Comparison of ENCODE assay signal across 1 cellular context in genomic region chr2:234979204-234980167, GRCh38.
TF ChIP-seq lines count a peak whose summit lies in the region.

No MANE protein-coding gene starts in this region.

TF ChIP-seq in HepG2, 621 proteins besides CTCF, POLR2A, EP300 and RAD21 (continued from another document and continues in another):
- no peak for TF ChIP-seq ZNF407 (CRISPR knock-in tag; IDR thresholded peaks at IDR 0.05; ENCODE audit: not compliant biosample characterization)
- 0 out of 2 replicates have a peak, but pooled peaks have one; percentile 18 for TF ChIP-seq POLR2AphosphoS5 (IDR thresholded peaks at IDR 0.05; ENCODE audit: low read depth, low read length)
- TF ChIP-seq PRDM15 (CRISPR knock-in tag; IDR thresholded peaks at IDR 0.05) = peak; percentile 74
- TF ChIP-seq MIER3 (CRISPR knock-in tag; IDR thresholded peaks at IDR 0.05; ENCODE audit: borderline replicate concordance) = 0 out of 2 replicates have a peak, but pooled peaks have one; percentile 3
- TF ChIP-seq ZNF691 (CRISPR knock-in tag; IDR thresholded peaks at IDR 0.05; ENCODE audit: borderline replicate concordance, low read depth) = 0 out of 2 replicates have a peak, but pooled peaks have one; percentile 30
- TF ChIP-seq CBX5 (CRISPR knock-in tag; IDR thresholded peaks at IDR 0.05; ENCODE audit: borderline replicate concordance) = 0 out of 2 replicates have a peak, but pooled peaks have one; percentile 15
- no peak for TF ChIP-seq FOXP1 (IDR thresholded peaks at IDR 0.05)
- TF ChIP-seq FOXP1 (CRISPR knock-in tag; IDR thresholded peaks at IDR 0.05) = peak; percentile 26; the same call in 1 of the 2 replicates
- 0 out of 2 replicates have a peak, but pooled peaks have one; percentile 17 for TF ChIP-seq SAFB2 (CRISPR knock-in tag; IDR thresholded peaks at IDR 0.05; ENCODE audit: borderline replicate concordance, low read depth)
- peak; percentile 14; the same call in 1 of the 2 replicates for TF ChIP-seq ZBTB7B (CRISPR knock-in tag; IDR thresholded peaks at IDR 0.05)
- TF ChIP-seq ZNF556 (CRISPR knock-in tag; IDR thresholded peaks at IDR 0.05; ENCODE audit: borderline replicate concordance) = peak; percentile 58; the same call in 1 of the 2 replicates
- peak; percentile 10; the same call in 1 of the 2 replicates for TF ChIP-seq PAXIP1 (CRISPR knock-in tag; conservative IDR thresholded peaks at IDR 0.05)
- TF ChIP-seq ASH2L (IDR thresholded peaks at IDR 0.05; ENCODE audit: insufficient read length, low read depth, low read length) = peak; percentile 77
- no peak for TF ChIP-seq KMT2B (CRISPR knock-in tag; IDR thresholded peaks at IDR 0.05)
- TF ChIP-seq NR2C2 (CRISPR knock-in tag; IDR thresholded peaks at IDR 0.05; ENCODE audit: borderline replicate concordance) = 0 out of 2 replicates have a peak, but pooled peaks have one; percentile 8
- TF ChIP-seq ZBTB3 (CRISPR knock-in tag; IDR thresholded peaks at IDR 0.05; ENCODE audit: borderline replicate concordance, low read depth) = peak; percentile 61; the same call in 1 of the 2 replicates
- TF ChIP-seq ZKSCAN8 (CRISPR knock-in tag; IDR thresholded peaks at IDR 0.05; ENCODE audit: borderline replicate concordance) = 0 out of 2 replicates have a peak, but pooled peaks have one; percentile 47
- peak; percentile 75; the same call in 1 of the 2 replicates for TF ChIP-seq SOX5 (CRISPR knock-in tag; IDR thresholded peaks at IDR 0.05; ENCODE audit: borderline replicate concordance)
- TF ChIP-seq TBX2 (CRISPR knock-in tag; IDR thresholded peaks at IDR 0.05; ENCODE audit: borderline replicate concordance) = peak; percentile 68; the same call in 1 of the 2 replicates
- TF ChIP-seq ZSCAN29 (CRISPR knock-in tag; conservative IDR thresholded peaks at IDR 0.05) = 0 out of 2 replicates have a peak, but pooled peaks have one; percentile 55
- peak; percentile 78; the same call in 1 of the 2 replicates for TF ChIP-seq ZNF512 (CRISPR knock-in tag; IDR thresholded peaks at IDR 0.05)
- TF ChIP-seq FOXP4 (CRISPR knock-in tag; IDR thresholded peaks at IDR 0.05) = peak; percentile 71
- TF ChIP-seq ZSCAN25 (CRISPR knock-in tag; IDR thresholded peaks at IDR 0.05) = peak; percentile 81
- peak; percentile 48; the same call in 1 of the 2 replicates for TF ChIP-seq SP5 (CRISPR knock-in tag; IDR thresholded peaks at IDR 0.05; ENCODE audit: borderline replicate concordance, low read depth)
- peak; percentile 6; the same call in 1 of the 2 replicates for TF ChIP-seq HNF4A (CRISPR knock-in tag; IDR thresholded peaks at IDR 0.05)
- 0 out of 2 replicates have a peak, but pooled peaks have one; percentile 43 for TF ChIP-seq ZGPAT (CRISPR knock-in tag; IDR thresholded peaks at IDR 0.05)
- TF ChIP-seq RBAK (CRISPR knock-in tag; IDR thresholded peaks at IDR 0.05) = peak; percentile 100
- TF ChIP-seq ZNF12 (CRISPR knock-in tag; IDR thresholded peaks at IDR 0.05) = peak; percentile 13; the same call in 1 of the 2 replicates
- TF ChIP-seq LCORL (IDR thresholded peaks at IDR 0.05) = peak; percentile 11; the same call in 1 of the 2 replicates
- TF ChIP-seq LCORL (CRISPR knock-in tag; IDR thresholded peaks at IDR 0.05) = no peak
- TF ChIP-seq TEAD2 (CRISPR knock-in tag; IDR thresholded peaks at IDR 0.05) = no peak
- no peak for TF ChIP-seq ARNT2 (CRISPR knock-in tag; IDR thresholded peaks at IDR 0.05; ENCODE audit: low read depth)
- no peak for TF ChIP-seq ZNF652 (CRISPR knock-in tag; IDR thresholded peaks at IDR 0.05; ENCODE audit: borderline replicate concordance, low read depth)
- no peak for TF ChIP-seq BRCA1 (CRISPR knock-in tag; IDR thresholded peaks at IDR 0.05)
- peak; percentile 23; the same call in 1 of the 2 replicates for TF ChIP-seq CCDC6 (CRISPR knock-in tag; IDR thresholded peaks at IDR 0.05)
- 0 out of 2 replicates have a peak, but pooled peaks have one; percentile 13 for TF ChIP-seq KDM1A (CRISPR knock-in tag; IDR thresholded peaks at IDR 0.05)
- peak; percentile 66; the same call in 1 of the 2 replicates for TF ChIP-seq PAWR (CRISPR knock-in tag; IDR thresholded peaks at IDR 0.05; ENCODE audit: borderline replicate concordance)
